Comparison of ENCODE assay signal across 1 cellular context in genomic region chr12:49623142-49623899, GRCh38.
TF ChIP-seq lines count a peak whose summit lies in the region.

TSS of gene PRPF40B (plus strand) at chr12:49623561. CDS start at chr12:49623591, 30 bp downstream.

TF ChIP-seq in HepG2, 621 proteins besides CTCF, POLR2A, EP300 and RAD21 (continued from another document and continues in another):
- TF ChIP-seq ZNF558 (CRISPR knock-in tag; IDR thresholded peaks at IDR 0.05; ENCODE audit: borderline replicate concordance) = peak; percentile 79; the same call in 1 of the 2 replicates
- no peak for TF ChIP-seq ZNF484 (CRISPR knock-in tag; IDR thresholded peaks at IDR 0.05; ENCODE audit: borderline replicate concordance, low read depth)
- TF ChIP-seq ZNF615 (CRISPR knock-in tag; IDR thresholded peaks at IDR 0.05; ENCODE audit: borderline replicate concordance) = no peak
- no peak for TF ChIP-seq ZBTB37 (CRISPR knock-in tag; IDR thresholded peaks at IDR 0.05)
- 0 out of 2 replicates have a peak, but pooled peaks have one; percentile 9 for TF ChIP-seq IKZF5 (CRISPR knock-in tag; IDR thresholded peaks at IDR 0.05)
- TF ChIP-seq SAP130 (CRISPR knock-in tag; IDR thresholded peaks at IDR 0.05; ENCODE audit: low read depth) = peak; percentile 72
- peak; percentile 70; the same call in 1 of the 2 replicates for TF ChIP-seq FOXK1 (CRISPR knock-in tag; IDR thresholded peaks at IDR 0.05; ENCODE audit: borderline replicate concordance, low read depth)
- TF ChIP-seq ZBTB40 (IDR thresholded peaks at IDR 0.05) = no peak
- no peak for TF ChIP-seq ZBTB40 (CRISPR knock-in tag; IDR thresholded peaks at IDR 0.05)
- TF ChIP-seq TCF12 (IDR thresholded peaks at IDR 0.05) = no peak
- no peak for TF ChIP-seq TCF12 (CRISPR knock-in tag; IDR thresholded peaks at IDR 0.05)
- no peak for TF ChIP-seq TBX2 (CRISPR knock-in tag; IDR thresholded peaks at IDR 0.05; ENCODE audit: borderline replicate concordance)
- TF ChIP-seq ZNF709 (CRISPR knock-in tag; IDR thresholded peaks at IDR 0.05) = peak; percentile 84; the same call in 1 of the 2 replicates
- 0 out of 2 replicates have a peak, but pooled peaks have one; percentile 53 for TF ChIP-seq BRF2 (CRISPR knock-in tag; IDR thresholded peaks at IDR 0.05)
- TF ChIP-seq HOMEZ (CRISPR knock-in tag; IDR thresholded peaks at IDR 0.05; ENCODE audit: low read depth) = no peak
- TF ChIP-seq TFDP1 (CRISPR knock-in tag; IDR thresholded peaks at IDR 0.05; ENCODE audit: borderline replicate concordance) = peak; percentile 45; the same call in 1 of the 2 replicates
- TF ChIP-seq GPN1 (CRISPR knock-in tag; IDR thresholded peaks at IDR 0.05; ENCODE audit: borderline replicate concordance) = no peak
- TF ChIP-seq SNAI1 (CRISPR knock-in tag; IDR thresholded peaks at IDR 0.05; ENCODE audit: borderline replicate concordance) = no peak
- no peak for TF ChIP-seq ZNF83 (CRISPR knock-in tag; IDR thresholded peaks at IDR 0.05; ENCODE audit: borderline replicate concordance)
- no peak for TF ChIP-seq NKX3-1 (CRISPR knock-in tag; IDR thresholded peaks at IDR 0.05)
- TF ChIP-seq ZNF570 (CRISPR knock-in tag; IDR thresholded peaks at IDR 0.05; ENCODE audit: borderline replicate concordance) = no peak
- TF ChIP-seq ZNF12 (CRISPR knock-in tag; IDR thresholded peaks at IDR 0.05) = no peak; the same call in 1 of the 2 replicates
- TF ChIP-seq MTERF4 (CRISPR knock-in tag; IDR thresholded peaks at IDR 0.05) = peak; percentile 92; the same call in 1 of the 2 replicates
- peak; percentile 68 for TF ChIP-seq TAF1 (CRISPR knock-in tag; IDR thresholded peaks at IDR 0.05)
- no peak for TF ChIP-seq NAIF1 (CRISPR knock-in tag; IDR thresholded peaks at IDR 0.05; ENCODE audit: borderline replicate concordance)
- TF ChIP-seq AKAP8 (CRISPR knock-in tag; IDR thresholded peaks at IDR 0.05) = no peak
- TF ChIP-seq ZNF790 (CRISPR knock-in tag; IDR thresholded peaks at IDR 0.05; ENCODE audit: borderline replicate concordance) = peak; percentile 79; the same call in 1 of the 2 replicates
- peak; percentile 73 for TF ChIP-seq NR2C2 (CRISPR knock-in tag; IDR thresholded peaks at IDR 0.05; ENCODE audit: borderline replicate concordance)
- TF ChIP-seq TBL1XR1 (IDR thresholded peaks at IDR 0.05; ENCODE audit: borderline replicate concordance, low read length, partially characterized antibody) = no peak
- no peak for TF ChIP-seq TRAFD1 (CRISPR knock-in tag; IDR thresholded peaks at IDR 0.05; ENCODE audit: borderline replicate concordance)
- TF ChIP-seq GATA4 (IDR thresholded peaks at IDR 0.05; ENCODE audit: borderline replicate concordance, low read depth) = peak; percentile 63; the same call in 1 of the 2 replicates
- 0 out of 2 replicates have a peak, but pooled peaks have one; percentile 74 for TF ChIP-seq ZNF607 (CRISPR knock-in tag; IDR thresholded peaks at IDR 0.05; ENCODE audit: borderline replicate concordance)
- TF ChIP-seq ZBTB25 (CRISPR knock-in tag; IDR thresholded peaks at IDR 0.05) = peak; percentile 100
